8 cellular contexts compared by ENCODE assay signal in genomic region chr3:133894334-133895207, GRCh38. TPM values are rescaled to one million over a fixed set of nuclear protein-coding genes. Genes with fewer than 3 reads are reported as not detected.
DNase-seq lines count a peak whose midpoint lies in the region; ATAC-seq, FAIRE-seq and TF ChIP-seq lines count a peak whose summit lies in the region.

No MANE protein-coding gene starts in this region.

- H3K9me3 ChIP-seq in H1 (ENCODE audit: insufficient read depth in 2 of 2, low read depth in 1 of 2, low read length in 1 of 2): no peaks in the 10 kb centered on the region
- no peaks in the 10 kb centered on the region for H3K9me3 ChIP-seq in mucosa of stomach (ENCODE audit: control insufficient read depth, low read length)

- TF ChIP-seq CTCF in AG04449 (IDR thresholded peaks at IDR 0.05; ENCODE audit: insufficient read depth, low read length, missing control alignments) (no peak), H1 (IDR thresholded peaks at IDR 0.05; ENCODE audit: control extremely low read depth in 1 of 3, insufficient read depth in 1 of 3, low read depth in 1 of 3, low read length in 3 of 3) (no peak)

- no peak overlapping the region for H3K14ac ChIP-seq in H1 (ENCODE audit: insufficient read length)

- no peak overlapping the region; a peak in 1 of 7 replicates for H3K9ac ChIP-seq in H1 (replicated peaks in 1 of 4; ENCODE audit: extremely low read depth in 1 of 4, low read depth in 3 of 4, low read length in 3 of 4)
- peak overlapping the region; percentile 43 for H3K9ac ChIP-seq in mucosa of stomach (ENCODE audit: low read length)

- no peak overlapping the region for H3K23ac ChIP-seq in H1 (ENCODE audit: insufficient read length)

- H2BK15ac ChIP-seq in H1 (ENCODE audit: low read length): peak overlapping the region; percentile 47; the same call in 1 of the 2 replicates

- H3K27me3 ChIP-seq in H1 (replicated peaks in 1 of 4; ENCODE audit: control insufficient read depth in 3 of 4, extremely low read depth in 1 of 4, insufficient read depth in 3 of 4, low read length in 3 of 4): peaks cover 14 to 45% (median 34%) of the 10 kb centered on the region in 4 experiments
- peaks cover 34% of the 10 kb centered on the region for H3K27me3 ChIP-seq in mucosa of stomach (ENCODE audit: control insufficient read depth, insufficient read depth, low read length)

- no peak for DNase-seq in AG04449 (ENCODE audit: low read depth, low spot score)
- DNase-seq in NCI-H1105 (lab: John Stamatoyannopoulos, UW): peak; percentile 70
- DNase-seq in H1 (ENCODE audit: low read depth in 1 of 2, low spot score in 2 of 2): peak in 1 of 2 experiments; percentile 74
- DNase-seq in activated CD4-positive, alpha-beta T cell treated with anti-CD3 and anti-CD28 coated beads, Interleukin-2, amount 50 U/mL, for 1 hour: no peak

- FAIRE-seq in H1 (lab: Jason Lieb, UNC): no peak

- no peaks in the 10 kb centered on the region for H4K20me1 ChIP-seq in H1 (replicated peaks in 1 of 2; ENCODE audit: control insufficient read depth in 1 of 2, insufficient read depth in 2 of 2, low read length in 2 of 2)

- H3K27ac ChIP-seq in H1 (ENCODE audit: low read depth, low read length): no peak overlapping the region

- TF ChIP-seq EP300 in H1 (IDR thresholded peaks at IDR 0.05; ENCODE audit: borderline replicate concordance in 1 of 2, low read depth in 2 of 2, low read length in 2 of 2): no peak

- peaks cover 18% of the 10 kb centered on the region for H3K23me2 ChIP-seq in H1 (ENCODE audit: low read depth, low read length)

- no peak for ATAC-seq in HG03097 (IDR thresholded peaks at IDR 0.05; ENCODE audit: low FRiP score, unreplicated experiment)
- ATAC-seq in HG03354 (IDR thresholded peaks at IDR 0.05; ENCODE audit: poor library complexity, severe bottlenecking, unreplicated experiment): no peak
- ATAC-seq in GM21367 (IDR thresholded peaks at IDR 0.05; ENCODE audit: unreplicated experiment): no peak

- H4K91ac ChIP-seq in H1 (replicated peaks; ENCODE audit: insufficient read length, low read length): peak overlapping the region; percentile 66

- peak overlapping the region; percentile 60; the same call in 1 of the 2 replicates for H2AFZ ChIP-seq in H1 (ENCODE audit: low read length)

- H4K5ac ChIP-seq in H1 (ENCODE audit: insufficient read length, low read depth, low read length): no peak overlapping the region

- peak overlapping the region; percentile 66 for H3K4me3 ChIP-seq in AG04449 (ENCODE audit: low read depth, low read length)
- peak overlapping the region; percentile 63 to 94 (median 79) for H3K4me3 ChIP-seq in H1 (ENCODE audit: extremely low read depth in 1 of 4, insufficient read depth in 2 of 4, low read depth in 3 of 4, low read length in 4 of 4)
- H3K4me3 ChIP-seq in mucosa of stomach (ENCODE audit: low read length): no peak overlapping the region

- no peak overlapping the region for H2BK5ac ChIP-seq in H1 (ENCODE audit: low read depth, low read length)

- no peak; a peak in 1 of 4 replicates for TF ChIP-seq RAD21 in H1 (IDR thresholded peaks at IDR 0.05 in 1 of 2, conservative IDR thresholded peaks at IDR 0.05 in 1 of 2; ENCODE audit: low read depth in 2 of 2, low read length in 2 of 2)

- peak overlapping the region; percentile 87 for H3K18ac ChIP-seq in H1 (ENCODE audit: extremely low read depth, low read length)

- H3K79me1 ChIP-seq in H1 (ENCODE audit: low read depth, low read length): peaks cover 3% of the 10 kb centered on the region; the same call in 1 of the 2 replicates

- no peak overlapping the region for H2BK20ac ChIP-seq in H1 (ENCODE audit: low read length)

- TF ChIP-seq POLR2A in H1 (IDR thresholded peaks at IDR 0.05; ENCODE audit: control extremely low read depth in 1 of 2, low read depth in 2 of 2, low read length in 2 of 2): no peak

- no peak overlapping the region for H2AK5ac ChIP-seq in H1 (ENCODE audit: low read depth, low read length)

- H2BK120ac ChIP-seq in H1 (replicated peaks; ENCODE audit: low read depth, low read length): no peak overlapping the region

- no peak overlapping the region for H4K8ac ChIP-seq in H1 (ENCODE audit: extremely low read depth, insufficient read depth, low read length)

- H3K4me1 ChIP-seq in H1 (replicated peaks in 1 of 4; ENCODE audit: control insufficient read depth in 3 of 4, insufficient read depth in 4 of 4, low read length in 3 of 4) (peaks cover 0 to 15% (median 9%) of the 10 kb centered on the region in 4 experiments; a peak in 6 of 7 replicates), mucosa of stomach (ENCODE audit: control insufficient read depth, insufficient read depth, low read length) (peaks cover 6% of the 10 kb centered on the region)

- CTCF ChIA-PET in AG04449 (lab: Yijun Ruan, JAX) (interaction anchor here (1.2 kb wide), 1 partner anchor 78 kb away, joined by 4 read pairs; no protein-coding TSS in a partner anchor), H1 (lab: Charles Lee; ENCODE audit: partially characterized antibody) (interaction anchor here (0.6 to 2.7 kb wide), 7 partner anchors 16 to 324 kb away, joined by 3 to 14 read pairs (median 4); no protein-coding TSS in a partner anchor)

- 2% methylated on average over 41 of the region's 52 CpGs; no CpG with 5 or more reads in 1 of the 2 experiments for WGBS in H1 (ENCODE audit: extremely low coverage in 1 of 2, insufficient coverage in 1 of 2, insufficient read length in 1 of 2, insufficient replicate concordance in 2 of 2, low coverage in 1 of 2, low lambda C conversion rate in 2 of 2, missing lambda C conversion rate in 1 of 2), 2 experiments

- peak overlapping the region; percentile 72 to 94 for H3K4me2 ChIP-seq in H1 (ENCODE audit: insufficient read depth in 1 of 2, low read depth in 2 of 2, low read length in 2 of 2)

- POLR2A ChIA-PET in AG04449 (lab: Yijun Ruan, JAX): no interaction called here
- POLR2A ChIA-PET in H1 (lab: Charles Lee; ENCODE audit: partially characterized antibody): interaction anchor here (1.0 to 2.0 kb wide), 3 partner anchors 17 to 74 kb away, joined by 3 to 4 read pairs (median 3); no protein-coding TSS in a partner anchor

- H3K56ac ChIP-seq in H1 (replicated peaks; ENCODE audit: insufficient read length, low read depth, low read length): peak overlapping the region; percentile 14

- no peaks in the 10 kb centered on the region for H3K79me2 ChIP-seq in H1 (ENCODE audit: control insufficient read depth in 1 of 2, insufficient read depth in 2 of 2, low read length in 2 of 2)

- no peaks in the 10 kb centered on the region for H3K36me3 ChIP-seq in H1 (ENCODE audit: control insufficient read depth in 2 of 4, insufficient read depth in 4 of 4, low read length in 3 of 4)
- no peaks in the 10 kb centered on the region for H3K36me3 ChIP-seq in mucosa of stomach (ENCODE audit: control insufficient read depth, insufficient read depth, low read length)

- H2BK12ac ChIP-seq in H1 (ENCODE audit: low read depth, low read length): peak overlapping the region; percentile 44; the same call in 1 of the 2 replicates

- H3K4ac ChIP-seq in H1 (replicated peaks; ENCODE audit: insufficient read length, low read depth, low read length): no peak overlapping the region

TF ChIP-seq in H1, 55 proteins besides CTCF, POLR2A, EP300 and RAD21 (continues in another document):
- TF ChIP-seq MAFK (IDR thresholded peaks at IDR 0.05; ENCODE audit: low read depth, low read length) (no peak), KDM5A (IDR thresholded peaks at IDR 0.05; ENCODE audit: low read length) (no peak), ATF2 (IDR thresholded peaks at IDR 0.05; ENCODE audit: low read length) (no peak), CHD2 (IDR thresholded peaks at IDR 0.05; ENCODE audit: low read length) (peak; percentile 23; the same call in 1 of the 2 replicates), RFX5 (IDR thresholded peaks at IDR 0.05; ENCODE audit: borderline replicate concordance, low read depth, low read length) (no peak), SIRT6 (IDR thresholded peaks at IDR 0.05; ENCODE audit: low read length) (no peak), KDM4A (IDR thresholded peaks at IDR 0.05; ENCODE audit: low read depth, low read length, severe bottlenecking) (peak; percentile 98), SAP30 (IDR thresholded peaks at IDR 0.05; ENCODE audit: insufficient read depth, insufficient replicate concordance, low read length) (peak; percentile 14), RNF2 (IDR thresholded peaks at IDR 0.05; ENCODE audit: borderline replicate concordance, low read depth, low read length, missing control alignments, poor library complexity, severe bottlenecking) (no peak), SRF (IDR thresholded peaks at IDR 0.05; ENCODE audit: low read depth, low read length) (no peak), SP1 (IDR thresholded peaks at IDR 0.05; ENCODE audit: low read depth, low read length) (peak; percentile 56; the same call in 1 of the 2 replicates), POU5F1 (IDR thresholded peaks at IDR 0.05; ENCODE audit: low read depth, low read length) (no peak), CREB1 (IDR thresholded peaks at IDR 0.05) (no peak), EZH2 (IDR thresholded peaks at IDR 0.05; ENCODE audit: low read depth, low read length, severe bottlenecking) (peak; percentile 22), EGR1 (IDR thresholded peaks at IDR 0.05; ENCODE audit: borderline replicate concordance, low read depth, low read length) (peak; percentile 75), YY1 (IDR thresholded peaks at IDR 0.05; ENCODE audit: low read depth, low read length) (peak; percentile 55; the same call in 1 of the 2 replicates), RBBP5 (IDR thresholded peaks at IDR 0.05; ENCODE audit: borderline replicate concordance, low read depth, low read length) (no peak; the same call in 1 of the 2 replicates)

RNA-seq across cellular contexts. Expression of gene RAB6B, which starts 1.1 kb away (rescaled TPM):
- total RNA-seq in H1 (2021; fragmentation: NEBNext Ultra II Directional; extraction: Animal tissue kit (Norgen Biotek cat#: 25700)): 15.6 and 16.8 TPM in 2 replicates
- polyA plus RNA-seq in H1 (2011; rRNA removed): 7.9 and 11.2 TPM in 2 replicates
- polyA plus RNA-seq in H1 (2011; cell fraction: cytosol; rRNA removed): 13.5 TPM
- polyA plus RNA-seq in H1 (2011; cell fraction: nucleus; rRNA removed): 12.7 TPM
- polyA plus RNA-seq in H1 (2012, experiment 1 of 2): 8.9 to 19.8 TPM (median 16.1 TPM) in 4 replicates
- 4.0 TPM for polyA plus RNA-seq in H1 (2012, experiment 2 of 2)
- 3.0 TPM for polyA plus RNA-seq in H1 (2013, experiment 1 of 2)
- polyA plus RNA-seq in H1 (2013, experiment 2 of 2): 3.0 TPM
- 11.9 and 16.2 TPM in 2 replicates for polyA minus RNA-seq in H1 (2011; rRNA and poly(A)+ RNA removed)
- 7.3 TPM for polyA minus RNA-seq in H1 (2011; cell fraction: cytosol; rRNA and poly(A)+ RNA removed)
- polyA minus RNA-seq in H1 (2011; cell fraction: nucleus; rRNA and poly(A)+ RNA removed): 5.5 TPM
